Comparison of ENCODE assay signal across 8 cellular contexts in the genomic region with DNA sequence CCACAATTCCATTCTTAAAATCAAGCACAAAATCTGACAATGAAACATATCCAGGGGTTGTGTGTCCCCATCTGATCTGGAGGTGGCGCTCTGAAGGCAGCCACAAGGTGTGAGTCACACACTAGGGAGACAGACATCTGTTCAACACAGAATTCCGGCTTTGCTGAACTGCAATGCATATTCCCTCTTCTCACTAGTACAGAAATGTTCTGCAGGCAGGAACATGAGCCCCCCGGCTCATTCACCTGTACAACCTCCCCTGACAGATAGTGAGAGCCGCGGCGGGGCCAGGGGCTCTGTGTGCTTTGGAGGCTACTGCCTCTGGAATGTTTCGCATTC. TPM values are rescaled to one million over a fixed set of nuclear protein-coding genes. Genes with fewer than 3 reads are reported as not detected.
DNase-seq lines count a peak whose midpoint lies in the region; TF ChIP-seq lines count a peak whose summit lies in the region.

No MANE protein-coding gene starts in this region.

- H3K4me3 ChIP-seq in AG09309 (ENCODE audit: control insufficient read depth, low read depth, low read length) (no peak overlapping the region), WI38 (ENCODE audit: low read depth, low read length) (no peak overlapping the region)

- TF ChIP-seq CTCF in AG09309 (IDR thresholded peaks at IDR 0.05; ENCODE audit: control insufficient read depth, insufficient read depth, low read depth, low read length, missing control alignments) (peak; percentile 70), WI38 (IDR thresholded peaks at IDR 0.05; ENCODE audit: low read depth, low read length) (peak; percentile 60)

- no peak for DNase-seq in AG09309 (ENCODE audit: low read depth)
- DNase-seq in H4 (ENCODE audit: low spot score) = peak; percentile 43
- DNase-seq in islet precursor cell = peak; percentile 71
- DNase-seq in activated effector memory CD4-positive, alpha-beta T cell treated with Interleukin-2 at 50 U/mL for 16 hours = no peak
- DNase-seq in NCI-H2227 treated with DMSO at 0.1 percent for 48 hours (lab: John Stamatoyannopoulos, UW) = no peak
- no peak for DNase-seq in foreskin melanocyte
- no peak for DNase-seq in T1000 (lab: John Stamatoyannopoulos, UW)

RNA-seq across cellular contexts. Expression of a gene that starts 41.9 kb away (rescaled TPM):
- total RNA-seq in H4 (2014; rRNA removed; shearing (Covaris generic)) = 189 and 209 TPM in 2 replicates

RNA-seq across cellular contexts. Expression of a gene that starts 53.4 kb away (rescaled TPM):
- 0.35 TPM in 1 of 2 replicates, not detected in the other for total RNA-seq in H4 (2014; rRNA removed; shearing (Covaris generic))

Comparison
In these comparisons a context has a peak if more than half of its experiments do, and no peak if none do; other contexts are left out.
1. DNase-seq: peak in H4 (single experiment) and islet precursor cell (single experiment); none in AG09309 (single experiment), activated effector memory CD4-positive, alpha-beta T cell treated with Interleukin-2 at 50 U/mL for 16 hours (single experiment), NCI-H2227 treated with DMSO at 0.1 percent for 48 hours (single experiment), foreskin melanocyte (single experiment) and T1000 (single experiment).